ENCODE assay signal across 18 cellular contexts in genomic region chr17:75795820-75796607, GRCh38. TPM values are rescaled to one million over a fixed set of nuclear protein-coding genes. Genes with fewer than 3 reads are reported as not detected.
A peak's percentile ranks its signal among the peaks of the same experiment; 100 is the strongest.
DNase-seq lines count a peak whose midpoint lies in the region; ATAC-seq and TF ChIP-seq lines count a peak whose summit lies in the region.
"Had no signal": no experiment of that assay in that cellular context is flagged by ENCODE, and none has a peak within 500 bp of the region (broad histone marks: within the 10 kb centered on the region; RNA-seq: fewer than 3 reads in every experiment).

No MANE protein-coding gene starts in this region.

- ATAC-seq in activated naive CD8-positive, alpha-beta T cell treated with anti-CD3 and anti-CD28 coated beads, Interleukin-2, amount 10 ng/mL, durations not matched to agents 7 days and 5 days (ENCODE audit: low read depth), result no peak
- no peak for ATAC-seq in activated B cell treated with CpG ODN at 0.5 μM for 24 hours (ENCODE audit: low read depth)
- ATAC-seq in HG03354 (IDR thresholded peaks at IDR 0.05; ENCODE audit: poor library complexity, severe bottlenecking, unreplicated experiment), result no peak
- ATAC-seq: CD8-positive, alpha-beta T cell; GM23338 had no signal

- H3K27me3 ChIP-seq in spleen (replicated peaks in 1 of 7) (no peaks in the 10 kb centered on the region), HAP-1 (ENCODE audit: low read depth) (no peaks in the 10 kb centered on the region)
- H3K27me3 ChIP-seq: BLaER1 had no signal

- no peak for TF ChIP-seq CTCF in activated B cell treated with CpG ODN at 0.5 μM for 24 hours (IDR thresholded peaks at IDR 0.05)
- TF ChIP-seq CTCF in spleen (IDR thresholded peaks at IDR 0.05 in 8 of 11, conservative IDR thresholded peaks at IDR 0.05 in 3 of 11), result no peak

- peaks cover 4 to 99% (median 40%) of the 10 kb centered on the region in 6 donors for H3K36me3 ChIP-seq in spleen
- H3K36me3 ChIP-seq in HAP-1 (replicated peaks), result peaks cover 67% of the 10 kb centered on the region

- no peak overlapping the region for H3K27ac ChIP-seq in spleen
- H3K27ac ChIP-seq: BLaER1 had no signal

- H3K4me3 ChIP-seq in spleen (no peak overlapping the region), HAP-1 (no peak overlapping the region)
- H3K4me3 ChIP-seq: BLaER1, GM23338 had no signal

- WGBS in spleen, 5 donors, result 91 to 96% (median 94%) methylated on average over 8 of the region's 8 CpGs

- no peak overlapping the region for H3K27ac Mint-ChIP-seq in activated naive CD8-positive, alpha-beta T cell treated with anti-CD3 and anti-CD28 coated beads, Interleukin-2, amount 10 ng/mL, durations not matched to agents 7 days and 5 days
- no peak overlapping the region for H3K27ac Mint-ChIP-seq in activated naive CD8-positive, alpha-beta T cell treated with anti-CD3 and anti-CD28 coated beads for 36 hours
- H3K27ac Mint-ChIP-seq in activated B cell treated with CpG ODN at 0.5 μM for 24 hours, result no peak overlapping the region
- H3K27ac Mint-ChIP-seq: CD8-positive, alpha-beta T cell; GM23338 had no signal

- peaks cover 0 to 29% (median 0%) of the 10 kb centered on the region in 6 donors for H3K4me1 ChIP-seq in spleen
- H3K4me1 ChIP-seq in HAP-1, result peaks cover 2% of the 10 kb centered on the region
- H3K4me1 ChIP-seq: BLaER1 had no signal

- H3K27me3 Mint-ChIP-seq in activated naive CD8-positive, alpha-beta T cell treated with anti-CD3 and anti-CD28 coated beads, Interleukin-2, amount 10 ng/mL, durations not matched to agents 7 days and 5 days, result no peaks in the 10 kb centered on the region
- H3K27me3 Mint-ChIP-seq in activated naive CD8-positive, alpha-beta T cell treated with anti-CD3 and anti-CD28 coated beads for 36 hours, result no peaks in the 10 kb centered on the region
- no peaks in the 10 kb centered on the region for H3K27me3 Mint-ChIP-seq in activated B cell treated with CpG ODN at 0.5 μM for 24 hours

- peaks cover 16% of the 10 kb centered on the region for H3K4me1 Mint-ChIP-seq in activated naive CD8-positive, alpha-beta T cell treated with anti-CD3 and anti-CD28 coated beads, Interleukin-2, amount 10 ng/mL, durations not matched to agents 7 days and 5 days
- H3K4me1 Mint-ChIP-seq in activated naive CD8-positive, alpha-beta T cell treated with anti-CD3 and anti-CD28 coated beads for 36 hours, result peaks cover 24% of the 10 kb centered on the region
- peaks cover 11% of the 10 kb centered on the region for H3K4me1 Mint-ChIP-seq in activated B cell treated with CpG ODN at 0.5 μM for 24 hours
- H3K4me1 Mint-ChIP-seq: GM23338 had no signal

- no peaks in the 10 kb centered on the region for H3K9me3 Mint-ChIP-seq in activated naive CD8-positive, alpha-beta T cell treated with anti-CD3 and anti-CD28 coated beads, Interleukin-2, amount 10 ng/mL, durations not matched to agents 7 days and 5 days
- H3K9me3 Mint-ChIP-seq in activated naive CD8-positive, alpha-beta T cell treated with anti-CD3 and anti-CD28 coated beads for 36 hours, result no peaks in the 10 kb centered on the region
- no peaks in the 10 kb centered on the region for H3K9me3 Mint-ChIP-seq in activated B cell treated with CpG ODN at 0.5 μM for 24 hours
- H3K9me3 Mint-ChIP-seq: CD8-positive, alpha-beta T cell; GM23338 had no signal

- intact Hi-C loops in activated B cell treated with CpG ODN at 0.5 μM for 24 hours (cut with micrococcal nuclease), result no loop called here
- intact Hi-C loops in spleen (cut with DNase I; ENCODE audit: low total_unique reads), result no loop called here

- H3K36me3 Mint-ChIP-seq in activated naive CD8-positive, alpha-beta T cell treated with anti-CD3 and anti-CD28 coated beads, Interleukin-2, amount 10 ng/mL, durations not matched to agents 7 days and 5 days, result peaks cover 16% of the 10 kb centered on the region
- H3K36me3 Mint-ChIP-seq in activated naive CD8-positive, alpha-beta T cell treated with anti-CD3 and anti-CD28 coated beads for 36 hours, result peaks cover 6% of the 10 kb centered on the region
- peaks cover 58% of the 10 kb centered on the region for H3K36me3 Mint-ChIP-seq in activated B cell treated with CpG ODN at 0.5 μM for 24 hours (ENCODE audit: low read depth)

- POLR2A ChIA-PET in activated naive CD8-positive, alpha-beta T cell treated with anti-CD3 and anti-CD28 coated beads, Interleukin-2, amount 10 ng/mL, durations not matched to agents 7 days and 5 days (lab: Charles Lee), result interaction anchor here (0.6 to 2.1 kb wide), 5 partner anchors 10 to 41 kb away, joined by 4 to 8 read pairs (median 6); no protein-coding TSS in a partner anchor
- POLR2A ChIA-PET in activated B cell treated with CpG ODN at 0.5 μM for 24 hours (lab: Charles Lee), result interaction anchor here (0.6 to 2.6 kb wide), 8 partner anchors 10 to 629 kb away, joined by 3 to 12 read pairs (median 4); a partner anchor contains a TSS

- H3K4me3 Mint-ChIP-seq in activated naive CD8-positive, alpha-beta T cell treated with anti-CD3 and anti-CD28 coated beads, Interleukin-2, amount 10 ng/mL, durations not matched to agents 7 days and 5 days, result no peak overlapping the region
- H3K4me3 Mint-ChIP-seq in activated naive CD8-positive, alpha-beta T cell treated with anti-CD3 and anti-CD28 coated beads for 36 hours, result no peak overlapping the region
- H3K4me3 Mint-ChIP-seq in activated B cell treated with CpG ODN at 0.5 μM for 24 hours, result no peak overlapping the region
- H3K4me3 Mint-ChIP-seq: CD8-positive, alpha-beta T cell; GM23338 had no signal

- DNase-seq in activated naive CD8-positive, alpha-beta T cell treated with anti-CD3 and anti-CD28 coated beads, Interleukin-2, amount 10 ng/mL, durations not matched to agents 7 days and 5 days, result peak; percentile 0
- DNase-seq in activated naive CD8-positive, alpha-beta T cell treated with anti-CD3 and anti-CD28 coated beads for 36 hours, result no peak
- DNase-seq in activated B cell treated with CpG ODN at 0.5 μM for 24 hours (peak; percentile 3), mesenteric fat pad (ENCODE audit: low spot score) (peak; percentile 79), spleen (peak; percentile 6), RPMI8226 (no peak), HAP-1 (ENCODE audit: low spot score in 2 of 2) (no peak)
- DNase-seq: CD8-positive, alpha-beta T cell; DMS79 treated with DMSO at 0.1 percent for 48 hours; KG1; NCI-H1092 treated with DMSO at 0.1 percent for 48 hours; NCI-H1694; NCI-H2227 treated with DMSO at 0.1 percent for 48 hours; NCI-H524; SIG-M5 had no signal

- TF ChIP-seq POLR2A in spleen (IDR thresholded peaks at IDR 0.05), result no peak

- H3K9me3 ChIP-seq in spleen (no peaks in the 10 kb centered on the region), HAP-1 (no peaks in the 10 kb centered on the region)
- H3K9me3 ChIP-seq: BLaER1 had no signal

- in situ Hi-C loops in HAP-1 (cut with MboI; ENCODE audit: low sequenced_read_pairs), result no loop called here

- CTCF ChIA-PET in activated B cell treated with CpG ODN at 0.5 μM for 24 hours (lab: Charles Lee), result interaction anchor here (0.6 to 1.8 kb wide), 7 partner anchors 13 to 736 kb away, joined by 3 to 5 read pairs (median 3); partner anchors contain the start of genes GALK1 and WBP2

RNA-seq across cellular contexts. Expression of gene UNK, which starts 11.4 kb away (rescaled TPM):
- total RNA-seq in activated naive CD8-positive, alpha-beta T cell treated with anti-CD3 and anti-CD28 coated beads, Interleukin-2, amount 10 ng/mL, durations not matched to agents 7 days and 5 days, result 10 to 100 TPM; 37.4 to 39.8 TPM
- 10 to 100 TPM; 26.9 to 27.4 TPM for total RNA-seq in activated naive CD8-positive, alpha-beta T cell treated with anti-CD3 and anti-CD28 coated beads for 36 hours
- total RNA-seq in activated B cell treated with CpG ODN at 0.5 μM for 24 hours, result 52.3 and 61.2 TPM in 2 replicates
- total RNA-seq in mesenteric fat pad, result 24.6 TPM
- total RNA-seq in spleen, result 10 to 100 TPM; 35.4 to 53.8 (median 48.6) TPM
- 10 to 100 TPM; 19.0 to 41.9 (median 25.8) TPM for polyA plus RNA-seq in spleen

RNA-seq across cellular contexts. Expression of gene GALK1, which starts 31.0 kb away (rescaled TPM):
- total RNA-seq in activated naive CD8-positive, alpha-beta T cell treated with anti-CD3 and anti-CD28 coated beads, Interleukin-2, amount 10 ng/mL, durations not matched to agents 7 days and 5 days, result 10 to 100 TPM; 50.4 to 53.0 TPM
- 10 to 100 TPM; 33.2 to 33.6 TPM for total RNA-seq in activated naive CD8-positive, alpha-beta T cell treated with anti-CD3 and anti-CD28 coated beads for 36 hours
- total RNA-seq in activated B cell treated with CpG ODN at 0.5 μM for 24 hours (14.9 and 22.9 TPM in 2 replicates), mesenteric fat pad (26.4 TPM), spleen (10 to 100 TPM; 23.5 to 45.1 (median 33.5) TPM)
- 10 to 100 TPM; 34.2 to 45.9 (median 37.0) TPM for polyA plus RNA-seq in spleen

RNA-seq across cellular contexts. Expression of gene UNC13D, which starts 48.2 kb away (rescaled TPM):
- 100 to 1,000 TPM; 221 to 222 TPM for total RNA-seq in activated naive CD8-positive, alpha-beta T cell treated with anti-CD3 and anti-CD28 coated beads, Interleukin-2, amount 10 ng/mL, durations not matched to agents 7 days and 5 days
- total RNA-seq in activated naive CD8-positive, alpha-beta T cell treated with anti-CD3 and anti-CD28 coated beads for 36 hours, result 100 to 1,000 TPM; 145 to 156 TPM
- 90.4 and 102 TPM in 2 replicates for total RNA-seq in activated B cell treated with CpG ODN at 0.5 μM for 24 hours
- 12.8 TPM for total RNA-seq in mesenteric fat pad
- total RNA-seq in spleen, result 100 to 1,000 TPM in 6 of 7 donors, 10 to 100 TPM in 1; 87.1 to 187 (median 129) TPM
- 10 to 100 TPM; 36.4 to 86.1 (median 53.0) TPM for polyA plus RNA-seq in spleen

RNA-seq across cellular contexts. Expression of gene WBP2, which starts 59.1 kb away (rescaled TPM):
- total RNA-seq in activated naive CD8-positive, alpha-beta T cell treated with anti-CD3 and anti-CD28 coated beads, Interleukin-2, amount 10 ng/mL, durations not matched to agents 7 days and 5 days, result 100 to 1,000 TPM; 107 TPM
- total RNA-seq in activated naive CD8-positive, alpha-beta T cell treated with anti-CD3 and anti-CD28 coated beads for 36 hours, result 10 to 100 TPM; 45.0 to 49.3 TPM
- total RNA-seq in activated B cell treated with CpG ODN at 0.5 μM for 24 hours (66.0 and 68.7 TPM in 2 replicates), mesenteric fat pad (125 TPM), spleen (100 to 1,000 TPM in 4 of 7 donors, 10 to 100 TPM in 3; 46.7 to 144 (median 125) TPM)
- 100 to 1,000 TPM in 1 of 3 donors, 10 to 100 TPM in 2; 70.2 to 104 (median 74.1) TPM for polyA plus RNA-seq in spleen

Comparison
In these comparisons a context has a peak if more than half of its experiments do, and no peak if none do; other contexts are left out.
1. DNase-seq: peak in activated naive CD8-positive, alpha-beta T cell treated with anti-CD3 and anti-CD28 coated beads, Interleukin-2, amount 10 ng/mL, durations not matched to agents 7 days and 5 days (single experiment), activated B cell treated with CpG ODN at 0.5 μM for 24 hours (single experiment), mesenteric fat pad (single experiment) and spleen (single experiment); none in activated naive CD8-positive, alpha-beta T cell treated with anti-CD3 and anti-CD28 coated beads for 36 hours (single experiment), RPMI8226 (single experiment) and HAP-1 (0 of 2).